In genomic region chr3:36944641-36945270, GRCh38 we compare ENCODE assay signal across 8 cellular contexts. TPM values are rescaled to one million over a fixed set of nuclear protein-coding genes. Genes with fewer than 3 reads are reported as not detected.
DNase-seq lines count a peak whose midpoint lies in the region; ATAC-seq and TF ChIP-seq lines count a peak whose summit lies in the region.

TSS of gene TRANK1 (minus strand) at chr3:36945054. CDS start at chr3:36944809, 245 bp downstream.

- peaks cover 14% of the 10 kb centered on the region for H3K4me1 Mint-ChIP-seq in GM23338
- H3K4me1 Mint-ChIP-seq in activated CD8-positive, alpha-beta memory T cell treated with anti-CD3 and anti-CD28 coated beads, Interleukin-2, amount 10 ng/mL, durations not matched to agents 7 days and 5 days = peaks cover 13% of the 10 kb centered on the region

- TF ChIP-seq CTCF in GM23338 (conservative IDR thresholded peaks at IDR 0.05; ENCODE audit: low read depth in 2 of 2) = no peak
- TF ChIP-seq CTCF in epithelial cell of esophagus (IDR thresholded peaks at IDR 0.05; ENCODE audit: insufficient read depth, low read depth, low read length, missing control alignments) = no peak

- no peaks in the 10 kb centered on the region for H4K20me1 ChIP-seq in GM23338 (replicated peaks; ENCODE audit: insufficient read depth)

- peaks cover 24% of the 10 kb centered on the region for H3K9me3 Mint-ChIP-seq in GM23338
- peaks cover 7% of the 10 kb centered on the region for H3K9me3 Mint-ChIP-seq in activated CD8-positive, alpha-beta memory T cell treated with anti-CD3 and anti-CD28 coated beads, Interleukin-2, amount 10 ng/mL, durations not matched to agents 7 days and 5 days (ENCODE audit: low read depth)

- no peaks in the 10 kb centered on the region for H3K9me2 ChIP-seq in GM23338 (ENCODE audit: insufficient read depth)

- H3K9me3 ChIP-seq in mucosa of rectum (ENCODE audit: control insufficient read depth in 2 of 2, low read length in 2 of 2) = no peaks in the 10 kb centered on the region

- no peaks in the 10 kb centered on the region for H3F3A ChIP-seq in GM23338 (replicated peaks; ENCODE audit: low read depth)

- H3K27me3 ChIP-seq in GM23338 (ENCODE audit: insufficient read depth) = peaks cover 40% of the 10 kb centered on the region
- H3K27me3 ChIP-seq in mucosa of rectum (ENCODE audit: control insufficient read depth in 2 of 2, insufficient read depth in 2 of 2, low read length in 2 of 2) = no peaks in the 10 kb centered on the region

- H3K36me3 Mint-ChIP-seq in GM23338 (ENCODE audit: low read depth) = peaks cover 23% of the 10 kb centered on the region
- peaks cover 25% of the 10 kb centered on the region for H3K36me3 Mint-ChIP-seq in activated CD8-positive, alpha-beta memory T cell treated with anti-CD3 and anti-CD28 coated beads, Interleukin-2, amount 10 ng/mL, durations not matched to agents 7 days and 5 days

- H3K36me3 ChIP-seq in GM23338 (ENCODE audit: insufficient read depth) (no peaks in the 10 kb centered on the region), mucosa of rectum (ENCODE audit: control insufficient read depth in 2 of 2, insufficient read depth in 2 of 2, low read length in 2 of 2) (no peaks in the 10 kb centered on the region)

- peak within 1 kb of the TSS; percentile 96 for H3K4me2 ChIP-seq in GM23338

- no peak within 1 kb of the TSS for H3K27ac ChIP-seq in GM23338 (ENCODE audit: low read depth)
- peak within 1 kb of the TSS; percentile 67 to 75 for H3K27ac ChIP-seq in mucosa of rectum (ENCODE audit: low read depth in 2 of 2, low read length in 2 of 2)

- peak within 1 kb of the TSS; percentile 72 to 74 for H3K9ac ChIP-seq in mucosa of rectum (ENCODE audit: low read depth in 1 of 2, low read length in 2 of 2)

- CTCF ChIA-PET in activated CD8-positive, alpha-beta memory T cell treated with anti-CD3 and anti-CD28 coated beads, Interleukin-2, amount 10 ng/mL, durations not matched to agents 7 days and 5 days (lab: Charles Lee) = interaction anchor here (1.0 to 3.3 kb wide), 6 partner anchors 13 to 213 kb away, joined by 3 to 37 read pairs (median 4); no protein-coding TSS in a partner anchor

- peak within 1 kb of the TSS; percentile 96 for H2AFZ ChIP-seq in GM23338

- H3K79me2 ChIP-seq in GM23338 (replicated peaks; ENCODE audit: insufficient read depth) = no peaks in the 10 kb centered on the region

- peak within 1 kb of the TSS; percentile 76 for H3K4me3 Mint-ChIP-seq in GM23338
- H3K4me3 Mint-ChIP-seq in activated CD8-positive, alpha-beta memory T cell treated with anti-CD3 and anti-CD28 coated beads, Interleukin-2, amount 10 ng/mL, durations not matched to agents 7 days and 5 days = peak within 1 kb of the TSS; percentile 72

- H3K27me3 Mint-ChIP-seq in GM23338 (ENCODE audit: insufficient read depth, low read depth, poor library complexity) = peaks cover 34% of the 10 kb centered on the region
- H3K27me3 Mint-ChIP-seq in activated CD8-positive, alpha-beta memory T cell treated with anti-CD3 and anti-CD28 coated beads, Interleukin-2, amount 10 ng/mL, durations not matched to agents 7 days and 5 days = peaks cover 8% of the 10 kb centered on the region

- no peak within 1 kb of the TSS for H3K27ac Mint-ChIP-seq in GM23338
- H3K27ac Mint-ChIP-seq in activated CD8-positive, alpha-beta memory T cell treated with anti-CD3 and anti-CD28 coated beads, Interleukin-2, amount 10 ng/mL, durations not matched to agents 7 days and 5 days = peak within 1 kb of the TSS; percentile 43

- H3K4me1 ChIP-seq in GM23338 (ENCODE audit: insufficient read depth) (peaks cover 11% of the 10 kb centered on the region), mucosa of rectum (ENCODE audit: control insufficient read depth in 2 of 2, insufficient read depth in 2 of 2, low read length in 2 of 2) (peaks cover 15 to 26% of the 10 kb centered on the region in 2 donors)

- ATAC-seq in GM23338 = peak; percentile 66
- ATAC-seq in activated CD8-positive, alpha-beta memory T cell treated with anti-CD3 and anti-CD28 coated beads, Interleukin-2, amount 10 ng/mL, durations not matched to agents 7 days and 5 days = peak; percentile 77

- H3K4me3 ChIP-seq in GM23338 = peak within 1 kb of the TSS; percentile 70
- H3K4me3 ChIP-seq in epithelial cell of esophagus (ENCODE audit: low read length) = peak within 1 kb of the TSS; percentile 56
- peak within 1 kb of the TSS; percentile 74 to 86 for H3K4me3 ChIP-seq in mucosa of rectum (ENCODE audit: low read length in 2 of 2)

- DNase-seq in ELR (ENCODE audit: low read depth) = peak; percentile 17
- DNase-seq in GM23338 (ENCODE audit: low spot score) = peak; percentile 71
- peak; percentile 16 for DNase-seq in NCI-H146 treated with DMSO at 0.1 percent for 48 hours (lab: John Stamatoyannopoulos, UW; ENCODE audit: unreplicated experiment)
- peak; percentile 86 for DNase-seq in activated CD8-positive, alpha-beta memory T cell treated with anti-CD3 and anti-CD28 coated beads, Interleukin-2, amount 10 ng/mL, durations not matched to agents 7 days and 5 days
- DNase-seq in epithelial cell of esophagus (ENCODE audit: low read depth) = peak; percentile 37
- DNase-seq in stimulated activated CD8-positive, alpha-beta memory T cell treated with anti-CD3 and anti-CD28 coated beads, Interleukin-4, amount 100 ng/mL, for 4 hours (ENCODE audit: low read depth in 2 of 2, low spot score in 1 of 2) = peak; percentile 62 to 78
- DNase-seq in DMS153 (lab: John Stamatoyannopoulos, UW) = no peak

TF ChIP-seq in GM23338, 12 proteins besides CTCF, POLR2A, EP300 and RAD21 (continues in another document):
- TF ChIP-seq, protein P1, sequence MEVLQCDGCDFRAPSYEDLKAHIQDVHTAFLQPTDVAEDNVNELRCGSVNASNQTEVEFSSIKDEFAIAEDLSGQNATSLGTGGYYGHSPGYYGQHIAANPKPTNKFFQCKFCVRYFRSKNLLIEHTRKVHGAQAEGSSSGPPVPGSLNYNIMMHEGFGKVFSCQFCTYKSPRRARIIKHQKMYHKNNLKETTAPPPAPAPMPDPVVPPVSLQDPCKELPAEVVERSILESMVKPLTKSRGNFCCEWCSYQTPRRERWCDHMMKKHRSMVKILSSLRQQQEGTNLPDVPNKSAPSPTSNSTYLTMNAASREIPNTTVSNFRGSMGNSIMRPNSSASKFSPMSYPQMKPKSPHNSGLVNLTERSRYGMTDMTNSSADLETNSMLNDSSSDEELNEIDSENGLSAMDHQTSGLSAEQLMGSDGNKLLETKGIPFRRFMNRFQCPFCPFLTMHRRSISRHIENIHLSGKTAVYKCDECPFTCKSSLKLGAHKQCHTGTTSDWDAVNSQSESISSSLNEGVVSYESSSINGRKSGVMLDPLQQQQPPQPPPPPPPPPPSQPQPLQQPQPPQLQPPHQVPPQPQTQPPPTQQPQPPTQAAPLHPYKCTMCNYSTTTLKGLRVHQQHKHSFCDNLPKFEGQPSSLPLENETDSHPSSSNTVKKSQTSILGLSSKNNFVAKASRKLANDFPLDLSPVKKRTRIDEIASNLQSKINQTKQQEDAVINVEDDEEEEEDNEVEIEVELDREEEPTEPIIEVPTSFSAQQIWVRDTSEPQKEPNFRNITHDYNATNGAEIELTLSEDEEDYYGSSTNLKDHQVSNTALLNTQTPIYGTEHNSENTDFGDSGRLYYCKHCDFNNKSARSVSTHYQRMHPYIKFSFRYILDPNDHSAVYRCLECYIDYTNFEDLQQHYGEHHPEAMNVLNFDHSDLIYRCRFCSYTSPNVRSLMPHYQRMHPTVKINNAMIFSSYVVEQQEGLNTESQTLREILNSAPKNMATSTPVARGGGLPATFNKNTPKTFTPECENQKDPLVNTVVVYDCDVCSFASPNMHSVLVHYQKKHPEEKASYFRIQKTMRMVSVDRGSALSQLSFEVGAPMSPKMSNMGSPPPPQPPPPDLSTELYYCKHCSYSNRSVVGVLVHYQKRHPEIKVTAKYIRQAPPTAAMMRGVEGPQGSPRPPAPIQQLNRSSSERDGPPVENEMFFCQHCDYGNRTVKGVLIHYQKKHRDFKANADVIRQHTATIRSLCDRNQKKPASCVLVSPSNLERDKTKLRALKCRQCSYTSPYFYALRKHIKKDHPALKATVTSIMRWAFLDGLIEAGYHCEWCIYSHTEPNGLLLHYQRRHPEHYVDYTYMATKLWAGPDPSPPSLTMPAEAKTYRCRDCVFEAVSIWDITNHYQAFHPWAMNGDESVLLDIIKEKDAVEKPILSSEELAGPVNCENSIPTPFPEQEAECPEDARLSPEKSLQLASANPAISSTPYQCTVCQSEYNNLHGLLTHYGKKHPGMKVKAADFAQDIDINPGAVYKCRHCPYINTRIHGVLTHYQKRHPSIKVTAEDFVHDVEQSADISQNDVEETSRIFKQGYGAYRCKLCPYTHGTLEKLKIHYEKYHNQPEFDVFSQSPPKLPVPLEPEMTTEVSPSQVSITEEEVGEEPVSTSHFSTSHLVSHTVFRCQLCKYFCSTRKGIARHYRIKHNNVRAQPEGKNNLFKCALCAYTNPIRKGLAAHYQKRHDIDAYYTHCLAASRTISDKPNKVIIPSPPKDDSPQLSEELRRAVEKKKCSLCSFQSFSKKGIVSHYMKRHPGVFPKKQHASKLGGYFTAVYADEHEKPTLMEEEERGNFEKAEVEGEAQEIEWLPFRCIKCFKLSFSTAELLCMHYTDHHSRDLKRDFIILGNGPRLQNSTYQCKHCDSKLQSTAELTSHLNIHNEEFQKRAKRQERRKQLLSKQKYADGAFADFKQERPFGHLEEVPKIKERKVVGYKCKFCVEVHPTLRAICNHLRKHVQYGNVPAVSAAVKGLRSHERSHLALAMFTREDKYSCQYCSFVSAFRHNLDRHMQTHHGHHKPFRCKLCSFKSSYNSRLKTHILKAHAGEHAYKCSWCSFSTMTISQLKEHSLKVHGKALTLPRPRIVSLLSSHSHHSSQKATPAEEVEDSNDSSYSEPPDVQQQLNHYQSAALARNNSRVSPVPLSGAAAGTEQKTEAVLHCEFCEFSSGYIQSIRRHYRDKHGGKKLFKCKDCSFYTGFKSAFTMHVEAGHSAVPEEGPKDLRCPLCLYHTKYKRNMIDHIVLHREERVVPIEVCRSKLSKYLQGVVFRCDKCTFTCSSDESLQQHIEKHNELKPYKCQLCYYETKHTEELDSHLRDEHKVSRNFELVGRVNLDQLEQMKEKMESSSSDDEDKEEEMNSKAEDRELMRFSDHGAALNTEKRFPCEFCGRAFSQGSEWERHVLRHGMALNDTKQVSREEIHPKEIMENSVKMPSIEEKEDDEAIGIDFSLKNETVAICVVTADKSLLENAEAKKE (CRISPR knock-in tag; IDR thresholded peaks at IDR 0.05) = no peak
- TF ChIP-seq POLR2AphosphoS5 (IDR thresholded peaks at IDR 0.05; ENCODE audit: low read depth) (no peak), CREB1 (CRISPR knock-in tag; IDR thresholded peaks at IDR 0.05; ENCODE audit: low read depth) (no peak), JUNB (IDR thresholded peaks at IDR 0.05; ENCODE audit: unreplicated experiment) (no peak)

RNA-seq across cellular contexts. Expression of gene TRANK1, which starts in this region (rescaled TPM):
- 6.7 and 7.1 TPM in 2 replicates for total RNA-seq in GM23338 (2014; rRNA removed; shearing (Covaris generic))
- polyA plus RNA-seq in GM23338 (2016; fragmentation: Nextera tagmentation; extraction: Ambion mirVana) = 1.8 and 2.3 TPM in 2 replicates
- total RNA-seq in activated CD8-positive, alpha-beta memory T cell treated with anti-CD3 and anti-CD28 coated beads, Interleukin-2, amount 10 ng/mL, durations not matched to agents 7 days and 5 days = 10 to 100 TPM; 41.8 to 84.3 TPM
